Comparison of ENCODE assay signal across 25 cellular contexts in genomic region chr13:52461265-52461664, GRCh38. TPM values are rescaled to one million over a fixed set of nuclear protein-coding genes. Genes with fewer than 3 reads are reported as not detected.
DNase-seq lines count a peak whose midpoint lies in the region; ATAC-seq and TF ChIP-seq lines count a peak whose summit lies in the region.
"Had no signal": no experiment of that assay in that cellular context is flagged by ENCODE, and none has a peak within 500 bp of the region (broad histone marks: within the 10 kb centered on the region; RNA-seq: fewer than 3 reads in every experiment).

No MANE protein-coding gene starts in this region.

- H4K20me1 ChIP-seq in BLaER1 treated with 17β-estradiol and CSF1 and Interleukin-3, amounts not matched to agents 10 nM and 100 nM: peaks cover 0 to 71% (median 39%) of the 10 kb centered on the region in 11 experiments; a peak in 14 of 22 replicates
- H4K20me1 ChIP-seq in Loucy (ENCODE audit: insufficient read depth, low read length, poor library complexity, severe bottlenecking): peaks cover 88% of the 10 kb centered on the region

- no peak overlapping the region for H3K9ac ChIP-seq in BLaER1 treated with 17β-estradiol and CSF1 and Interleukin-3, amounts not matched to agents 10 nM and 100 nM
- H3K9ac ChIP-seq in Loucy (ENCODE audit: low read depth, low read length, poor library complexity, severe bottlenecking): peak overlapping the region; percentile 42

- peaks cover 100% of the 10 kb centered on the region for H3K79me2 ChIP-seq in Loucy (ENCODE audit: insufficient read depth, low read length)

- TF ChIP-seq CTCF in CD8-positive, alpha-beta T cell (IDR thresholded peaks at IDR 0.05): no peak
- TF ChIP-seq CTCF in Loucy (conservative IDR thresholded peaks at IDR 0.05; ENCODE audit: low read length): no peak

- CTCF ChIA-PET in CD8-positive, alpha-beta T cell (lab: Charles Lee): interaction anchor here (1.0 kb wide), 1 partner anchor 11 kb away, joined by 4 read pairs; the partner anchor contains the start of gene VPS36

- no peak for DNase-seq in CD8-positive, alpha-beta T cell
- no peak for DNase-seq in activated T-helper 2 cell treated with anti-CD3 and anti-CD28 coated beads, Interferon-gamma antibody, Interleukin-2, Interleukin-4, amounts not matched to agents 10 μg/mL and 5 μg/mL and 100 μg/mL, durations not matched to agents 14 hours and 24 hours and 36 hours (ENCODE audit: low spot score)
- no peak for DNase-seq in left ventricle myocardium superior
- no peak for DNase-seq in HuH-7.5 (ENCODE audit: low spot score)
- DNase-seq: activated B cell treated with CpG ODN at 0.5 μM for 24 hours; anterior cingulate cortex; erythroblast; GF-D8; NCI-H1417 treated with DMSO at 0.1 percent for 48 hours; NCI-H2171; NCI-H69; PC-9; posterior cingulate gyrus; stimulated activated CD4-positive, alpha-beta T cell treated with anti-CD3 and anti-CD28 coated beads, Interleukin-2, amount 100 ng/mL, for 24 hours; stomach; T-helper 9 cell; trophoblast cell had no signal

- H3K36me3 ChIP-seq in BLaER1 treated with 17β-estradiol and CSF1 and Interleukin-3, amounts not matched to agents 10 nM and 100 nM: peaks cover 65 to 99% (median 94%) of the 10 kb centered on the region in 11 experiments
- H3K36me3 ChIP-seq in CD8-positive, alpha-beta T cell (ENCODE audit: insufficient read depth, low read length): no peaks in the 10 kb centered on the region
- H3K36me3 ChIP-seq in Loucy (ENCODE audit: insufficient read depth, low read length): peaks cover 68% of the 10 kb centered on the region

- H3K9me3 Mint-ChIP-seq in CD8-positive, alpha-beta T cell: no peaks in the 10 kb centered on the region
- no peaks in the 10 kb centered on the region for H3K9me3 Mint-ChIP-seq in activated T-helper 2 cell treated with anti-CD3 and anti-CD28 coated beads, Interferon-gamma antibody, Interleukin-2, Interleukin-4, amounts not matched to agents 10 μg/mL and 5 μg/mL and 100 μg/mL, durations not matched to agents 14 hours and 24 hours and 36 hours
- H3K9me3 Mint-ChIP-seq: activated B cell treated with CpG ODN at 0.5 μM for 24 hours; central memory CD8-positive, alpha-beta T cell; natural killer cell treated with Interleukin-12 subunit alpha and Interleukin-12 subunit beta and Interleukin-15 and Interleukin-18, amount 100 ng/mL, for 72 hours had no signal

- no peaks in the 10 kb centered on the region for H3K9me2 ChIP-seq in Loucy (replicated peaks; ENCODE audit: low read depth, low read length)

- H3K27me3 Mint-ChIP-seq in CD8-positive, alpha-beta T cell (ENCODE audit: low read depth): no peaks in the 10 kb centered on the region
- H3K27me3 Mint-ChIP-seq in activated T-helper 2 cell treated with anti-CD3 and anti-CD28 coated beads, Interferon-gamma antibody, Interleukin-2, Interleukin-4, amounts not matched to agents 10 μg/mL and 5 μg/mL and 100 μg/mL, durations not matched to agents 14 hours and 24 hours and 36 hours (ENCODE audit: low read depth): no peaks in the 10 kb centered on the region
- H3K27me3 Mint-ChIP-seq: activated B cell treated with CpG ODN at 0.5 μM for 24 hours; B cell; central memory CD8-positive, alpha-beta T cell; natural killer cell treated with Interleukin-12 subunit alpha and Interleukin-12 subunit beta and Interleukin-15 and Interleukin-18, amount 100 ng/mL, for 72 hours had no signal

- H2AFZ ChIP-seq in Loucy (ENCODE audit: low read length): no peak overlapping the region
- H2AFZ ChIP-seq: PC-9 had no signal

- peaks cover 5% of the 10 kb centered on the region for H3F3A ChIP-seq in Loucy (ENCODE audit: low read depth)

- no peak for ATAC-seq in CD8-positive, alpha-beta T cell
- no peak for ATAC-seq in GM21786 (IDR thresholded peaks at IDR 0.05; ENCODE audit: unreplicated experiment)
- ATAC-seq in left ventricle myocardium superior: no peak
- ATAC-seq: gastroesophageal sphincter; natural killer cell treated with Interleukin-12 subunit alpha and Interleukin-12 subunit beta and Interleukin-15 and Interleukin-18, amount 100 ng/mL, for 72 hours had no signal

- H3K27ac Mint-ChIP-seq in CD8-positive, alpha-beta T cell: peak overlapping the region; percentile 20
- peak overlapping the region; percentile 82 for H3K27ac Mint-ChIP-seq in activated T-helper 2 cell treated with anti-CD3 and anti-CD28 coated beads, Interferon-gamma antibody, Interleukin-2, Interleukin-4, amounts not matched to agents 10 μg/mL and 5 μg/mL and 100 μg/mL, durations not matched to agents 14 hours and 24 hours and 36 hours
- H3K27ac Mint-ChIP-seq: activated B cell treated with CpG ODN at 0.5 μM for 24 hours, B cell had no signal

- peaks cover 29% of the 10 kb centered on the region for H3K4me1 Mint-ChIP-seq in CD8-positive, alpha-beta T cell (ENCODE audit: low read depth)
- H3K4me1 Mint-ChIP-seq in activated T-helper 2 cell treated with anti-CD3 and anti-CD28 coated beads, Interferon-gamma antibody, Interleukin-2, Interleukin-4, amounts not matched to agents 10 μg/mL and 5 μg/mL and 100 μg/mL, durations not matched to agents 14 hours and 24 hours and 36 hours (ENCODE audit: low read depth): peaks cover 54% of the 10 kb centered on the region

- POLR2A ChIA-PET in CD8-positive, alpha-beta T cell (lab: Charles Lee): no interaction called here

- no peaks in the 10 kb centered on the region for H3K27me3 ChIP-seq in BLaER1 treated with 17β-estradiol and CSF1 and Interleukin-3, amounts not matched to agents 10 nM and 100 nM
- H3K27me3 ChIP-seq in CD8-positive, alpha-beta T cell (ENCODE audit: insufficient read depth, low read length): no peaks in the 10 kb centered on the region
- no peaks in the 10 kb centered on the region for H3K27me3 ChIP-seq in Loucy (ENCODE audit: insufficient read depth, low read length, poor library complexity, severe bottlenecking)
- H3K27me3 ChIP-seq: gastroesophageal sphincter, SJSA1, stomach had no signal

- no peak overlapping the region for H3K27ac ChIP-seq in BLaER1 treated with 17β-estradiol and CSF1 and Interleukin-3, amounts not matched to agents 10 nM and 100 nM
- H3K27ac ChIP-seq in CD8-positive, alpha-beta T cell (ENCODE audit: low read depth, low read length): no peak overlapping the region
- H3K27ac ChIP-seq: gastroesophageal sphincter, PC-9, SJSA1, stomach had no signal

- H3K9me3 ChIP-seq in BLaER1 treated with 17β-estradiol and CSF1 and Interleukin-3, amounts not matched to agents 10 nM and 100 nM (replicated peaks in 1 of 11): 0 out of 22 replicates have a peak, but pooled peaks cover 0 to 1% (median 0%) of the 10 kb centered on the region in 11 experiments
- H3K9me3 ChIP-seq in CD8-positive, alpha-beta T cell (ENCODE audit: low read length): no peaks in the 10 kb centered on the region
- no peaks in the 10 kb centered on the region for H3K9me3 ChIP-seq in Loucy (ENCODE audit: insufficient read depth, low read depth, low read length)
- H3K9me3 ChIP-seq: gastroesophageal sphincter, SJSA1, stomach had no signal

- peaks cover 12 to 53% (median 38%) of the 10 kb centered on the region in 10 experiments for H3K4me1 ChIP-seq in BLaER1 treated with 17β-estradiol and CSF1 and Interleukin-3, amounts not matched to agents 10 nM and 100 nM
- peaks cover 3% of the 10 kb centered on the region for H3K4me1 ChIP-seq in CD8-positive, alpha-beta T cell (ENCODE audit: insufficient read depth, low read length)
- peaks cover 78% of the 10 kb centered on the region for H3K4me1 ChIP-seq in Loucy (ENCODE audit: insufficient read depth, low read length, poor library complexity, severe bottlenecking)

- peak overlapping the region in 8 of 11 experiments; percentile 0 to 15 (median 8); a peak in 9 of 22 replicates for H3K4me2 ChIP-seq in BLaER1 treated with 17β-estradiol and CSF1 and Interleukin-3, amounts not matched to agents 10 nM and 100 nM
- H3K4me2 ChIP-seq in Loucy (ENCODE audit: low read depth, low read length, poor library complexity, severe bottlenecking): peak overlapping the region; percentile 84
- H3K4me2 ChIP-seq: PC-9 had no signal

- H3K4me3 Mint-ChIP-seq in CD8-positive, alpha-beta T cell: no peak overlapping the region
- peak overlapping the region; percentile 61 for H3K4me3 Mint-ChIP-seq in activated T-helper 2 cell treated with anti-CD3 and anti-CD28 coated beads, Interferon-gamma antibody, Interleukin-2, Interleukin-4, amounts not matched to agents 10 μg/mL and 5 μg/mL and 100 μg/mL, durations not matched to agents 14 hours and 24 hours and 36 hours (ENCODE audit: low read depth)
- H3K4me3 Mint-ChIP-seq: activated B cell treated with CpG ODN at 0.5 μM for 24 hours; B cell; central memory CD8-positive, alpha-beta T cell; natural killer cell treated with Interleukin-12 subunit alpha and Interleukin-12 subunit beta and Interleukin-15 and Interleukin-18, amount 100 ng/mL, for 72 hours had no signal

- no peak overlapping the region for H3K4me3 ChIP-seq in BLaER1 treated with 17β-estradiol and CSF1 and Interleukin-3, amounts not matched to agents 10 nM and 100 nM
- no peak overlapping the region for H3K4me3 ChIP-seq in CD8-positive, alpha-beta T cell (ENCODE audit: low read depth, low read length)
- peak overlapping the region; percentile 76 for H3K4me3 ChIP-seq in Loucy (ENCODE audit: low read length, poor library complexity, severe bottlenecking)
- H3K4me3 ChIP-seq: gastroesophageal sphincter, PC-9, SJSA1, stomach had no signal

- H3K36me3 Mint-ChIP-seq in CD8-positive, alpha-beta T cell: peaks cover 59% of the 10 kb centered on the region
- peaks cover 79% of the 10 kb centered on the region for H3K36me3 Mint-ChIP-seq in activated T-helper 2 cell treated with anti-CD3 and anti-CD28 coated beads, Interferon-gamma antibody, Interleukin-2, Interleukin-4, amounts not matched to agents 10 μg/mL and 5 μg/mL and 100 μg/mL, durations not matched to agents 14 hours and 24 hours and 36 hours (ENCODE audit: low read depth)

- intact Hi-C loops in CD8-positive, alpha-beta T cell (cut with DNase I, micrococcal nuclease): no loop called here
- intact Hi-C loops in activated T-helper 2 cell treated with anti-CD3 and anti-CD28 coated beads, Interferon-gamma antibody, Interleukin-2, Interleukin-4, amounts not matched to agents 10 μg/mL and 5 μg/mL and 100 μg/mL, durations not matched to agents 14 hours and 24 hours and 36 hours (cut with micrococcal nuclease): no loop called here
- intact Hi-C loops in left ventricle myocardium superior (cut with micrococcal nuclease): no loop called here

RNA-seq across cellular contexts. Expression of gene CKAP2, which starts 6.0 kb away (rescaled TPM):
- 10 to 100 TPM; 52.3 to 57.0 TPM for total RNA-seq in CD8-positive, alpha-beta T cell
- 44.3 and 46.9 TPM in 2 replicates for total RNA-seq in activated T-helper 2 cell treated with anti-CD3 and anti-CD28 coated beads, Interferon-gamma antibody, Interleukin-2, Interleukin-4, amounts not matched to agents 10 μg/mL and 5 μg/mL and 100 μg/mL, durations not matched to agents 14 hours and 24 hours and 36 hours
- total RNA-seq in left ventricle myocardium superior: 7.2 TPM

RNA-seq across cellular contexts. Expression of gene VPS36, which starts 10.8 kb away (rescaled TPM):
- 10 to 100 TPM; 20.7 to 24.7 TPM for total RNA-seq in CD8-positive, alpha-beta T cell
- total RNA-seq in activated T-helper 2 cell treated with anti-CD3 and anti-CD28 coated beads, Interferon-gamma antibody, Interleukin-2, Interleukin-4, amounts not matched to agents 10 μg/mL and 5 μg/mL and 100 μg/mL, durations not matched to agents 14 hours and 24 hours and 36 hours: 52.3 and 53.5 TPM in 2 replicates
- 34.7 TPM for total RNA-seq in left ventricle myocardium superior

RNA-seq across cellular contexts. Expression of gene THSD1, which starts 55.3 kb away (rescaled TPM):
- total RNA-seq in CD8-positive, alpha-beta T cell: under 1 TPM; 0.25 to 0.38 TPM
- 0.34 and 0.39 TPM in 2 replicates for total RNA-seq in activated T-helper 2 cell treated with anti-CD3 and anti-CD28 coated beads, Interferon-gamma antibody, Interleukin-2, Interleukin-4, amounts not matched to agents 10 μg/mL and 5 μg/mL and 100 μg/mL, durations not matched to agents 14 hours and 24 hours and 36 hours
- total RNA-seq in left ventricle myocardium superior: 5.0 TPM
